In genomic region chrX:125210146-125210545, GRCh38 we compare ENCODE assay signal across 16 cellular contexts.
DNase-seq lines count a peak whose midpoint lies in the region; ATAC-seq, FAIRE-seq and TF ChIP-seq lines count a peak whose summit lies in the region.
"Had no signal": no experiment of that assay in that cellular context is flagged by ENCODE, and none has a peak within 500 bp of the region (broad histone marks: within the 10 kb centered on the region; RNA-seq: fewer than 3 reads in every experiment).

No MANE protein-coding gene starts in this region.

- H4K20me1 ChIP-seq in GM23338 (replicated peaks; ENCODE audit: insufficient read depth) (no peaks in the 10 kb centered on the region), neural progenitor cell (ENCODE audit: low read depth) (no peaks in the 10 kb centered on the region)

- no peaks in the 10 kb centered on the region for H3K79me2 ChIP-seq in GM23338 (replicated peaks; ENCODE audit: insufficient read depth)
- H3K79me2 ChIP-seq in neural progenitor cell (ENCODE audit: low read depth): no peaks in the 10 kb centered on the region

- H3K9me2 ChIP-seq in GM23338 (ENCODE audit: insufficient read depth): no peaks in the 10 kb centered on the region

- no peak overlapping the region for H3K4me3 Mint-ChIP-seq in GM23338
- no peak overlapping the region for H3K4me3 Mint-ChIP-seq in neural progenitor cell
- H3K4me3 Mint-ChIP-seq: CD4-positive, alpha-beta memory T cell had no signal

- no peak for TF ChIP-seq EP300 in tibial nerve (IDR thresholded peaks at IDR 0.05)

- no peaks in the 10 kb centered on the region for H3K27me3 Mint-ChIP-seq in GM23338 (ENCODE audit: insufficient read depth, low read depth, poor library complexity)
- no peaks in the 10 kb centered on the region for H3K27me3 Mint-ChIP-seq in neural progenitor cell (ENCODE audit: insufficient read depth, low read depth)

- H3F3A ChIP-seq in GM23338 (replicated peaks; ENCODE audit: low read depth) (no peaks in the 10 kb centered on the region), neural progenitor cell (ENCODE audit: low read depth) (peaks cover 7% of the 10 kb centered on the region)

- H3K9me3 ChIP-seq in neural progenitor cell (ENCODE audit: low read depth): peaks cover 6% of the 10 kb centered on the region
- no peaks in the 10 kb centered on the region for H3K9me3 ChIP-seq in tibial nerve
- H3K9me3 ChIP-seq: BE2C had no signal

- H3K27ac Mint-ChIP-seq in GM23338: peak overlapping the region; percentile 19
- H3K27ac Mint-ChIP-seq in neural progenitor cell: no peak overlapping the region
- H3K27ac Mint-ChIP-seq: CD4-positive, alpha-beta memory T cell had no signal

- WGBS in tibial nerve, 2 donors: 38 to 56% methylated on average over 1 of the region's 1 CpG

- H3K4me3 ChIP-seq in GM23338 (no peak overlapping the region), neural progenitor cell (no peak overlapping the region), tibial nerve (no peak overlapping the region)
- H3K4me3 ChIP-seq: HAP-1 had no signal

- FAIRE-seq in frontal cortex (lab: Jason Lieb, UNC) (no peak), GM12891 (lab: Jason Lieb, UNC) (no peak)

- H3K9me3 Mint-ChIP-seq in GM23338 (no peaks in the 10 kb centered on the region; the same call in 2 of the 3 replicates), neural progenitor cell (peaks cover 2% of the 10 kb centered on the region)

- TF ChIP-seq CTCF in GM23338 (conservative IDR thresholded peaks at IDR 0.05; ENCODE audit: low read depth in 2 of 2) (no peak), neural progenitor cell (IDR thresholded peaks at IDR 0.05) (no peak), tibial nerve (IDR thresholded peaks at IDR 0.05) (no peak)

- TF ChIP-seq POLR2A in tibial nerve (IDR thresholded peaks at IDR 0.05): no peak
- no peak for TF ChIP-seq POLR2A in GM12891 (IDR thresholded peaks at IDR 0.05; ENCODE audit: low read depth, low read length)

- DNase-seq in GM23338 (ENCODE audit: low spot score): peak; percentile 71
- peak; percentile 14 for DNase-seq in astrocyte of the hippocampus (ENCODE audit: low read depth, low spot score)
- peak; percentile 3 for DNase-seq in iPS-NIHi11 (ENCODE audit: low spot score)
- DNase-seq in neural progenitor cell (ENCODE audit: low spot score): peak; percentile 7
- no peak for DNase-seq in frontal cortex (ENCODE audit: low spot score in 2 of 2)
- DNase-seq in tibial nerve (ENCODE audit: low spot score in 2 of 2): no peak
- DNase-seq in NCI-H187 (lab: John Stamatoyannopoulos, UW): no peak
- no peak for DNase-seq in GM12891 (ENCODE audit: insufficient read length, low spot score)
- DNase-seq: BE2C; CD4-positive, alpha-beta memory T cell; DMS153; DMS79 treated with DMSO at 0.1 percent for 48 hours; EL; GDM1 had no signal

- peak overlapping the region; percentile 63; the same call in 1 of the 2 replicates for H3K27ac ChIP-seq in GM23338 (ENCODE audit: low read depth)
- H3K27ac ChIP-seq in neural progenitor cell: no peak overlapping the region
- H3K27ac ChIP-seq in tibial nerve: no peak overlapping the region
- H3K27ac ChIP-seq: C4-2B had no signal

- H3K4me2 ChIP-seq in GM23338: no peak overlapping the region
- H3K4me2 ChIP-seq in neural progenitor cell: no peak overlapping the region

- H3K36me3 ChIP-seq in GM23338 (ENCODE audit: insufficient read depth): no peaks in the 10 kb centered on the region
- H3K36me3 ChIP-seq in neural progenitor cell: no peaks in the 10 kb centered on the region
- H3K36me3 ChIP-seq in tibial nerve: no peaks in the 10 kb centered on the region
- H3K36me3 ChIP-seq: BE2C, HAP-1 had no signal

- H3K4me1 Mint-ChIP-seq in GM23338: peaks cover 15% of the 10 kb centered on the region
- H3K4me1 Mint-ChIP-seq in neural progenitor cell: peaks cover 11% of the 10 kb centered on the region

- no peaks in the 10 kb centered on the region for H3K36me3 Mint-ChIP-seq in GM23338 (ENCODE audit: low read depth)
- no peaks in the 10 kb centered on the region for H3K36me3 Mint-ChIP-seq in neural progenitor cell
- H3K36me3 Mint-ChIP-seq: CD4-positive, alpha-beta memory T cell had no signal

- H3K9ac ChIP-seq in neural progenitor cell: no peak overlapping the region

- H2AFZ ChIP-seq in GM23338: no peak overlapping the region
- H2AFZ ChIP-seq in neural progenitor cell (replicated peaks): no peak overlapping the region

- no peaks in the 10 kb centered on the region for H3K27me3 ChIP-seq in GM23338 (ENCODE audit: insufficient read depth)
- no peaks in the 10 kb centered on the region for H3K27me3 ChIP-seq in neural progenitor cell
- H3K27me3 ChIP-seq in tibial nerve: no peaks in the 10 kb centered on the region
- H3K27me3 ChIP-seq: BE2C had no signal

- peak; percentile 15; the same call in 2 of the 3 replicates for ATAC-seq in GM23338

- peaks cover 25% of the 10 kb centered on the region for H3K4me1 ChIP-seq in GM23338 (ENCODE audit: insufficient read depth)
- peaks cover 13% of the 10 kb centered on the region for H3K4me1 ChIP-seq in neural progenitor cell
- peaks cover 0 to 6% (median 0%) of the 10 kb centered on the region in 4 donors for H3K4me1 ChIP-seq in tibial nerve
- H3K4me1 ChIP-seq: BE2C had no signal

TF ChIP-seq in GM23338, 12 proteins besides CTCF, POLR2A, EP300 and RAD21:
- TF ChIP-seq NANOG (IDR thresholded peaks at IDR 0.05; ENCODE audit: borderline replicate concordance): peak; percentile 44; the same call in 1 of the 2 replicates
- no peak for TF ChIP-seq CREB1 (CRISPR knock-in tag; IDR thresholded peaks at IDR 0.05; ENCODE audit: low read depth)
- no peak for TF ChIP-seq EZH2phosphoT487 (IDR thresholded peaks at IDR 0.05; ENCODE audit: unreplicated experiment)
- TF ChIP-seq STAT1 (IDR thresholded peaks at IDR 0.05; ENCODE audit: unreplicated experiment): no peak
- no peak for TF ChIP-seq REST (IDR thresholded peaks at IDR 0.05; ENCODE audit: unreplicated experiment)

TF ChIP-seq in GM12891, 5 proteins besides CTCF, POLR2A, EP300 and RAD21:
- no peak for TF ChIP-seq TAF1 (IDR thresholded peaks at IDR 0.05; ENCODE audit: low read depth, low read length)
- no peak for TF ChIP-seq PAX5 (IDR thresholded peaks at IDR 0.05; ENCODE audit: insufficient read depth, low read length, severe bottlenecking)

Comparison
In these comparisons a context has a peak if more than half of its experiments do, and no peak if none do; other contexts are left out.
1. DNase-seq: peak in GM23338 (single experiment), astrocyte of the hippocampus (single experiment), iPS-NIHi11 (single experiment) and neural progenitor cell (single experiment); none in frontal cortex (0 of 2), tibial nerve (0 of 2), NCI-H187 (0 of 2) and GM12891 (single experiment).